22 cellular contexts compared by ENCODE assay signal in the genomic region with DNA sequence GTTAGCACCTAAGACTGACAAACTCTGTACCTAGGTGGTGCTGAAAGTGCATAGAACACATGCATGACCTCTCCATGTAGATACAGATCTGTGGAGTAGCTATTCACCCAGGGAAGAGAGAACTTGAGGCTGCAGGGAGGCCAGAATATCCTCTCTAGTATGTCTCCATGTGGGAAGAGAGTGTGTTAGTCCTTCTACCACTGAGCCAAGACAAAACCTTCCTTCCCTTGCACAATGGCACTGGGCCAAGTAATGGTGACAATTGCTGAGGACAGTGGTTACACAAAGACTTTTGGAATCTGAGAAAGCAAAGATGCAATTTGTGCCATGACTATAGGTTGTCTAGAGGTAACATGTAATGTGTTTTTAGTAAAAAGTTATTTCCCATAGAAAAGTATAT.
"Had no signal": no experiment of that assay in that cellular context is flagged by ENCODE, and none has a peak within 500 bp of the region (broad histone marks: within the 10 kb centered on the region; RNA-seq: fewer than 3 reads in every experiment).

No MANE protein-coding gene starts in this region.

- H3K27ac ChIP-seq: coronary artery, left lung, spleen, thyroid gland, WERI-Rb-1 had no signal

- H3K4me1 Mint-ChIP-seq: activated naive CD4-positive, alpha-beta T cell treated with anti-CD3 and anti-CD28 coated beads, Interleukin-2, amount 10 ng/mL, durations not matched to agents 7 days and 5 days; naive thymus-derived CD4-positive, alpha-beta T cell had no signal

- H3K27me3 ChIP-seq: left lung, spleen, thyroid gland had no signal

- H3K4me3 ChIP-seq: coronary artery, left lung, lung, spleen, thyroid gland had no signal

- H3K27ac Mint-ChIP-seq: activated naive CD4-positive, alpha-beta T cell treated with anti-CD3 and anti-CD28 coated beads, Interleukin-2, amount 10 ng/mL, durations not matched to agents 7 days and 5 days; activated T-cell treated with anti-CD3 and anti-CD28 coated beads, Interleukin-2, amount 50 U/mL, for 72 hours; naive thymus-derived CD4-positive, alpha-beta T cell had no signal

- H3K9me3 ChIP-seq: thyroid gland had no signal

- H3K4me3 Mint-ChIP-seq: activated naive CD4-positive, alpha-beta T cell treated with anti-CD3 and anti-CD28 coated beads, Interleukin-2, amount 10 ng/mL, durations not matched to agents 7 days and 5 days; activated T-cell treated with anti-CD3 and anti-CD28 coated beads, Interleukin-2, amount 50 U/mL, for 72 hours; naive thymus-derived CD4-positive, alpha-beta T cell; neural crest cell had no signal

- H3K36me3 ChIP-seq: left lung, spleen, thyroid gland, WERI-Rb-1 had no signal

- FAIRE-seq: endometrium had no signal

- DNase-seq: activated CD4-positive, alpha-beta T cell treated with anti-CD3 and anti-CD28 coated beads for 1 hour; activated effector memory CD4-positive, alpha-beta T cell treated with Interleukin-2 at 50 U/mL for 16 hours; activated naive CD4-positive, alpha-beta T cell treated with anti-CD3 and anti-CD28 coated beads, Interleukin-2, amount 10 ng/mL, durations not matched to agents 7 days and 5 days; activated T-cell treated with anti-CD3 and anti-CD28 coated beads, Interleukin-2, amount 50 U/mL, for 72 hours; amygdala; cerebellar nuclear complex; foreskin fibroblast; left lung; naive thymus-derived CD4-positive, alpha-beta T cell; occipital lobe; posterior cingulate gyrus; retina; spleen; stimulated activated CD4-positive, alpha-beta T cell treated with anti-CD3 and anti-CD28 coated beads, Interleukin-4, amount 100 ng/mL, for 1 hour; stimulated activated naive CD4-positive, alpha-beta T cell; T-helper 1 cell; thyroid gland; WERI-Rb-1 had no signal

- ATAC-seq: activated T-cell treated with anti-CD3 and anti-CD28 coated beads, Interleukin-2, amount 50 U/mL, for 72 hours; left lung; naive thymus-derived CD4-positive, alpha-beta T cell had no signal

- H3K36me3 Mint-ChIP-seq: activated naive CD4-positive, alpha-beta T cell treated with anti-CD3 and anti-CD28 coated beads, Interleukin-2, amount 10 ng/mL, durations not matched to agents 7 days and 5 days had no signal

- H3K4me1 ChIP-seq: left lung, spleen, thyroid gland had no signal
